In genomic region chr17:16438557-16439302, GRCh38 we compare ENCODE assay signal across 1 cellular context.
TF ChIP-seq lines count a peak whose summit lies in the region.

No MANE protein-coding gene starts in this region.

TF ChIP-seq in K562, 482 proteins besides CTCF, POLR2A, EP300 and RAD21 (continued from another document):
- TF ChIP-seq ZNF174 (CRISPR knock-in tag; IDR thresholded peaks at IDR 0.05) (no peak), DIDO1 (tag; IDR thresholded peaks at IDR 0.05; ENCODE audit: low read depth) (no peak), GABPB2 (CRISPR knock-in tag; conservative IDR thresholded peaks at IDR 0.05) (no peak), ZNF280A (IDR thresholded peaks at IDR 0.05; ENCODE audit: low read depth, partially characterized antibody) (no peak), PHF8 (IDR thresholded peaks at IDR 0.05; ENCODE audit: borderline replicate concordance, low read length) (peak; percentile 79), SLC30A9 (CRISPR knock-in tag; IDR thresholded peaks at IDR 0.05) (no peak), ZNF431 (CRISPR knock-in tag; IDR thresholded peaks at IDR 0.05) (no peak), UBTF (IDR thresholded peaks at IDR 0.05; ENCODE audit: borderline replicate concordance in 1 of 2, low read depth in 2 of 2, low read length in 2 of 2) (no peak), SIRT6 (IDR thresholded peaks at IDR 0.05; ENCODE audit: low read depth, low read length) (no peak), MIER1 (IDR thresholded peaks at IDR 0.05; ENCODE audit: low read depth) (no peak), CLOCK (CRISPR knock-in tag; IDR thresholded peaks at IDR 0.05; ENCODE audit: borderline replicate concordance) (no peak), ETV6 (IDR thresholded peaks at IDR 0.05; ENCODE audit: borderline replicate concordance in 1 of 2, low read depth in 2 of 2, low read length in 1 of 2) (peak in 1 of 2 experiments; percentile 25; a peak in 1 of 4 replicates), ETV6 (CRISPR knock-in tag; IDR thresholded peaks at IDR 0.05; ENCODE audit: borderline replicate concordance) (no peak), SNIP1 (IDR thresholded peaks at IDR 0.05; ENCODE audit: low read depth) (no peak), ZNF217 (CRISPR knock-in tag; IDR thresholded peaks at IDR 0.05) (no peak), BDP1 (IDR thresholded peaks at IDR 0.05; ENCODE audit: insufficient read depth, insufficient read length) (no peak), RBM22 (IDR thresholded peaks at IDR 0.05; ENCODE audit: low read depth, low read length, poor library complexity, severe bottlenecking) (peak; percentile 93), POLR2G (IDR thresholded peaks at IDR 0.05; ENCODE audit: low read depth, low read length) (peak; percentile 98), CAMTA2 (CRISPR knock-in tag; conservative IDR thresholded peaks at IDR 0.05) (no peak), SMAD1 (IDR thresholded peaks at IDR 0.05; ENCODE audit: low read depth, low read length, partially characterized antibody) (peak; percentile 96), KHSRP (IDR thresholded peaks at IDR 0.05) (no peak), RCOR1 (IDR thresholded peaks at IDR 0.05; ENCODE audit: borderline replicate concordance in 1 of 2, low read depth in 2 of 2, low read length in 2 of 2) (no peak), FOXA1 (IDR thresholded peaks at IDR 0.05; ENCODE audit: borderline replicate concordance) (no peak), NUFIP1 (IDR thresholded peaks at IDR 0.05; ENCODE audit: partially characterized antibody) (no peak), REST (CRISPR knock-in tag; IDR thresholded peaks at IDR 0.05; ENCODE audit: low read depth) (no peak), C11orf30 (IDR thresholded peaks at IDR 0.05; ENCODE audit: low read depth) (peak; percentile 64; the same call in 1 of the 2 replicates), PHB2 (IDR thresholded peaks at IDR 0.05; ENCODE audit: low read depth) (no peak), ZNF717 (CRISPR knock-in tag; IDR thresholded peaks at IDR 0.05) (no peak), ZNF41 (CRISPR knock-in tag; conservative IDR thresholded peaks at IDR 0.05) (no peak), PHTF2 (CRISPR knock-in tag; IDR thresholded peaks at IDR 0.05) (no peak), CHD7 (IDR thresholded peaks at IDR 0.05; ENCODE audit: low read depth, low read length) (no peak), ZNF76 (CRISPR knock-in tag; IDR thresholded peaks at IDR 0.05; ENCODE audit: borderline replicate concordance) (peak; percentile 61; the same call in 1 of the 2 replicates)
